In genomic region chr17:29747660-29748059, GRCh38 we compare ENCODE assay signal across 2 cellular contexts.
TF ChIP-seq lines count a peak whose summit lies in the region.

No MANE protein-coding gene starts in this region.

TF ChIP-seq in IMR-90, 13 proteins besides CTCF, POLR2A, EP300 and RAD21:
- TF ChIP-seq MAFK (IDR thresholded peaks at IDR 0.05; ENCODE audit: low read depth, low read length) (no peak), CHD1 (IDR thresholded peaks at IDR 0.05; ENCODE audit: low read depth, low read length) (no peak), BHLHE40 (IDR thresholded peaks at IDR 0.05; ENCODE audit: low read depth, low read length) (no peak), USF2 (IDR thresholded peaks at IDR 0.05; ENCODE audit: low read depth, low read length) (no peak)
TF ChIP-seq in IMR-90: peak in this region for 0.

TF ChIP-seq in GM12891, 5 proteins besides CTCF, POLR2A, EP300 and RAD21:
- no peak for TF ChIP-seq POLR2AphosphoS5 (IDR thresholded peaks at IDR 0.05; ENCODE audit: low read depth, low read length)
- no peak for TF ChIP-seq SPI1 (IDR thresholded peaks at IDR 0.05; ENCODE audit: low read depth, low read length)
- TF ChIP-seq POU2F2 (IDR thresholded peaks at IDR 0.05; ENCODE audit: low read depth, low read length): no peak
- TF ChIP-seq PAX5 (IDR thresholded peaks at IDR 0.05; ENCODE audit: insufficient read depth, low read length, severe bottlenecking): no peak
